Comparison of ENCODE assay signal across 1 cellular context in the genomic region with DNA sequence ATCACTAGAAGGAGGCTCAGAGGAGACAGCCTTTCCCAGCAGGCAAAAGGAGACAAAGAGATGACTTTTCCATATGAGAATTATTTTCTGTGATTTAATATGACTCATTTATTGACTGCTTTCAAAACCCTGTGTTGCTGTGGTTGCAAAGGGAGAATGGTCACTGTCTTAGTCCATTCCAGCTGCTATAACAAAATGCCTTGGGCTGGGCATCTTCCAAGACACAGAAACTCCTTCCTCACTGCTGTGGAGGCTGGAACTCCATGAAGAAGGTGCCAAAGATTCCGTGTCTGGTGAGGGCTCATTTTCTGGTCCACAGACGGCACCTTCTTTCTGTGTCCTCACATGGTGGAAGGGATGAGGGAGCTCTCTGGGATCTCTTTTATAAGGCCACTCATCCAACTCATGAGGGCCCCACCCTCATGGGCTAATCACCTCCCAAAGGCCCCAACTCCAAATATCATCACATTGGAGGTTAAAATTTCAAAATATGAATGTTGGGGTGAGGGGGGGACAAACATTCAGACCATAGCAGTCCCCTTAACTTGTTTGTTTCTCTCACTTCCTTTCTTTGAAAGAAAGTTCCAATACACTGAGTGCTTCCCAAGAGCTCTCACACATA.
A peak's percentile ranks its signal among the peaks of the same experiment; 100 is the strongest.
TF ChIP-seq lines count a peak whose summit lies in the region.

No MANE protein-coding gene starts in this region.

TF ChIP-seq in HepG2, 621 proteins besides CTCF, POLR2A, EP300 and RAD21 (continued from another document):
- TF ChIP-seq ZNF280B (CRISPR knock-in tag; IDR thresholded peaks at IDR 0.05; ENCODE audit: borderline replicate concordance) (no peak), ZNF12 (CRISPR knock-in tag; IDR thresholded peaks at IDR 0.05) (peak; percentile 94), RELA (CRISPR knock-in tag; IDR thresholded peaks at IDR 0.05) (no peak), ZNF260 (CRISPR knock-in tag; IDR thresholded peaks at IDR 0.05; ENCODE audit: borderline replicate concordance, low read depth) (no peak)
